Comparison of ENCODE assay signal across 22 cellular contexts in the genomic region with DNA sequence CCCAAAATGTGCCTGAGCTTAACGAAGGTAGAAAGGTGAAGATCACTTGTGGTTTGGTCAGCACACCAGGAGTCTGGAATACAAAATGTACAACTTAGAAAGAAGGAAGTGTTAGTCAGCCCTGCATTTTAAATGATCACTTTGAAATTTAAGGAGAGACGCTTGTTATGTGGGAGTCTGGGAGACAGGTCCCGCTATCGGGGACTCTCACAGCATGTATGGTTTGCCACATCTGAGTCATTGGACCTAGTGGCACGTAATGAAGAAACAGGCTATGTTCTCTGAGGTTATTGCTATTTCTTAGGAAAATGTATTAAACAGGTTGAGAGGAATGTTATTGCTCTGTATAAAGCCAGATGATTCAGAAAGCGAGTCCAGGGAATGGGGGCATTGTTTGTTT.
"Had no signal": no experiment of that assay in that cellular context is flagged by ENCODE, and none has a peak within 500 bp of the region (broad histone marks: within the 10 kb centered on the region; RNA-seq: fewer than 3 reads in every experiment).

No MANE protein-coding gene starts in this region.

- H3K36me3 ChIP-seq: left lung, neural progenitor cell, prostate gland, right atrium auricular region, stomach, thyroid gland had no signal

- H3K9me3 ChIP-seq: prostate gland, thyroid gland had no signal

- H3K4me3 ChIP-seq: dorsolateral prefrontal cortex, left lung, neural progenitor cell, prostate gland, right atrium auricular region, smooth muscle cell, stomach, thyroid gland had no signal

- H3K4me1 ChIP-seq: left lung, neural progenitor cell, prostate gland, right atrium auricular region, stomach, thyroid gland had no signal

- H3K27ac ChIP-seq: dorsolateral prefrontal cortex, left lung, neural progenitor cell, prostate gland, right atrium auricular region, stomach, thyroid gland had no signal

- H3K9ac ChIP-seq: neural progenitor cell had no signal

- H3K27me3 ChIP-seq: left lung, neural progenitor cell, right atrium auricular region, stomach, thyroid gland had no signal

- DNase-seq: dorsolateral prefrontal cortex; effector CD4-positive, alpha-beta T cell; left cardiac atrium; left lung; mammary epithelial cell; mesendoderm; midbrain; naive thymus-derived CD4-positive, alpha-beta T cell; nucleus accumbens; stimulated activated CD4-positive, alpha-beta T cell treated with anti-CD3 and anti-CD28 coated beads, Interleukin-12 subunit alpha, Interleukin-12 subunit beta, amount 100 ng/mL, for 4 hours; stimulated activated CD4-positive, alpha-beta T cell treated with anti-CD3 and anti-CD28 coated beads, Interleukin-1b, Interleukin-23, amount 100 ng/mL, for 48 hours; stimulated activated CD4-positive, alpha-beta T cell treated with anti-CD3 and anti-CD28 coated beads, Interleukin-4, amount 100 ng/mL, for 1 hour; stimulated activated CD8-positive, alpha-beta memory T cell treated with anti-CD3 and anti-CD28 coated beads, Interleukin-4, amount 100 ng/mL, for 48 hours; stimulated activated naive CD4-positive, alpha-beta T cell treated with Interleukin-2 at 50 U/mL for 16 hours; stomach; thyroid gland; trophoblast cell had no signal

- ATAC-seq: left cardiac atrium; left lung; naive thymus-derived CD4-positive, alpha-beta T cell; sciatic nerve had no signal
